ENCODE assay signal across 2 cellular contexts in the genomic region with DNA sequence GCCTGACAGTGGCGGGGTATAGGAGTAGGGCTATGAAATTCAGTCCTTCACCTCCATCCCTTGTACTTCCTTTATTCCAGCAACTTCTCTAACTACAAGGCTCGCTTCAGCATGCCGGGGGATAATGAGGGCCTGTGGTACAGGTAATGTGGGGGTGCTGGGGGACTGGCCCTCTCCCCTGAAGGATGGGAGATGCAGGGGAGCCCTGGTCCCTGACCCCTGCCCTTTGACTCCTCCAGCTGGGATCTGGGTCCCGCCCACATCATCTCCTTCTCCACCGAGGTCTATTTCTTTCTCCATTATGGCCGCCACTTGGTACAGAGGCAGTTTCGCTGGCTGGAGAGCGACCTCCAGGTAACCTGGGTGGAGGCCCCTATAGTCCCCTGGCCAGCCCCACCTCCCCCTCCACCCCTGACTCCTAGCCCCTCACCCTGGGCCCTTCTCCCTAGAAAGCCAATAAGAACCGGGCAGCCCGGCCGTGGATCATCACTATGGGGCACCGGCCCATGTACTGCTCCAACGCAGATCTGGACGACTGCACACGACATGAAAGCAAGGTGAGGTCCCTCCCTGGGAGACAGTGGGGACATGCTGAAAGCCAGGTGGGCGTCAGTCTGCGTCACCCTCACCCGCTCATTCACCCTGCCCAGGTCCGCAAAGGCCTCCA.
TF ChIP-seq lines count a peak whose summit lies in the region.

No MANE protein-coding gene starts in this region.

TF ChIP-seq in A549, 52 proteins besides CTCF, POLR2A, EP300 and RAD21:
- TF ChIP-seq ZC3H11A (IDR thresholded peaks at IDR 0.05) (no peak), ESRRA (IDR thresholded peaks at IDR 0.05; ENCODE audit: borderline replicate concordance, low read length) (no peak), MAZ (IDR thresholded peaks at IDR 0.05; ENCODE audit: borderline replicate concordance, low read depth, low read length) (no peak), BHLHE40 (IDR thresholded peaks at IDR 0.05; ENCODE audit: low read depth, low read length) (no peak), ZSCAN20 (CRISPR knock-in tag; IDR thresholded peaks at IDR 0.05) (no peak), KDM5A (IDR thresholded peaks at IDR 0.05) (no peak), TP53 (CRISPR knock-in tag; IDR thresholded peaks at IDR 0.05) (no peak), HOXB5 (CRISPR knock-in tag; IDR thresholded peaks at IDR 0.05) (no peak), ZFP36 (IDR thresholded peaks at IDR 0.05; ENCODE audit: borderline replicate concordance, partially characterized antibody) (no peak), MAFK (IDR thresholded peaks at IDR 0.05; ENCODE audit: partially characterized antibody) (no peak), HEYL (CRISPR knock-in tag; IDR thresholded peaks at IDR 0.05) (no peak), JUNB (IDR thresholded peaks at IDR 0.05) (no peak), USF2 (IDR thresholded peaks at IDR 0.05) (no peak), HMGXB4 (CRISPR knock-in tag; IDR thresholded peaks at IDR 0.05; ENCODE audit: borderline replicate concordance) (no peak), CHD4 (IDR thresholded peaks at IDR 0.05; ENCODE audit: borderline replicate concordance) (no peak), FOXS1 (CRISPR knock-in tag; IDR thresholded peaks at IDR 0.05) (no peak), ZNF302 (CRISPR knock-in tag; IDR thresholded peaks at IDR 0.05) (no peak)
- TF ChIP-seq, protein P1, sequence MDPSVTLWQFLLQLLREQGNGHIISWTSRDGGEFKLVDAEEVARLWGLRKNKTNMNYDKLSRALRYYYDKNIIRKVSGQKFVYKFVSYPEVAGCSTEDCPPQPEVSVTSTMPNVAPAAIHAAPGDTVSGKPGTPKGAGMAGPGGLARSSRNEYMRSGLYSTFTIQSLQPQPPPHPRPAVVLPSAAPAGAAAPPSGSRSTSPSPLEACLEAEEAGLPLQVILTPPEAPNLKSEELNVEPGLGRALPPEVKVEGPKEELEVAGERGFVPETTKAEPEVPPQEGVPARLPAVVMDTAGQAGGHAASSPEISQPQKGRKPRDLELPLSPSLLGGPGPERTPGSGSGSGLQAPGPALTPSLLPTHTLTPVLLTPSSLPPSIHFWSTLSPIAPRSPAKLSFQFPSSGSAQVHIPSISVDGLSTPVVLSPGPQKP (IDR thresholded peaks at IDR 0.05; ENCODE audit: low read depth, low read length): no peak
- TF ChIP-seq, protein P2, sequence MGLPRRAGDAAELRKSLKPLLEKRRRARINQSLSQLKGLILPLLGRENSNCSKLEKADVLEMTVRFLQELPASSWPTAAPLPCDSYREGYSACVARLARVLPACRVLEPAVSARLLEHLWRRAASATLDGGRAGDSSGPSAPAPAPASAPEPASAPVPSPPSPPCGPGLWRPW (IDR thresholded peaks at IDR 0.05): no peak

TF ChIP-seq in K562, 482 proteins besides CTCF, POLR2A, EP300 and RAD21:
- TF ChIP-seq NR2C1 (IDR thresholded peaks at IDR 0.05) (peak; percentile 80), NR2C1 (tag; IDR thresholded peaks at IDR 0.05) (peak; percentile 81), YY1 (IDR thresholded peaks at IDR 0.05; ENCODE audit: borderline replicate concordance in 1 of 3, control insufficient read depth in 1 of 3, extremely low read depth in 1 of 3, insufficient read depth in 3 of 3, insufficient read length in 1 of 3, insufficient replicate concordance in 2 of 3, low read depth in 1 of 3, low read length in 2 of 3) (no peak), ZNF124 (CRISPR knock-in tag; IDR thresholded peaks at IDR 0.05) (no peak), TFAP4 (CRISPR knock-in tag; IDR thresholded peaks at IDR 0.05; ENCODE audit: borderline replicate concordance) (peak; percentile 32; the same call in 1 of the 2 replicates), SUPT5H (IDR thresholded peaks at IDR 0.05) (no peak), NR2C2 (CRISPR knock-in tag; IDR thresholded peaks at IDR 0.05) (no peak), NR2C2 (tag; IDR thresholded peaks at IDR 0.05) (peak; percentile 57; the same call in 1 of the 2 replicates), TRIM28 (IDR thresholded peaks at IDR 0.05) (no peak), PHTF2 (CRISPR knock-in tag; IDR thresholded peaks at IDR 0.05) (no peak), ARID1B (IDR thresholded peaks at IDR 0.05) (no peak)
- TF ChIP-seq, protein P3, sequence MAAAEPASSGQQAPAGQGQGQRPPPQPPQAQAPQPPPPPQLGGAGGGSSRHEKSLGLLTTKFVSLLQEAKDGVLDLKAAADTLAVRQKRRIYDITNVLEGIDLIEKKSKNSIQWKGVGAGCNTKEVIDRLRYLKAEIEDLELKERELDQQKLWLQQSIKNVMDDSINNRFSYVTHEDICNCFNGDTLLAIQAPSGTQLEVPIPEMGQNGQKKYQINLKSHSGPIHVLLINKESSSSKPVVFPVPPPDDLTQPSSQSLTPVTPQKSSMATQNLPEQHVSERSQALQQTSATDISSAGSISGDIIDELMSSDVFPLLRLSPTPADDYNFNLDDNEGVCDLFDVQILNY (CRISPR knock-in tag; IDR thresholded peaks at IDR 0.05): no peak
